In genomic region chr7:73557108-73557396, GRCh38 we compare ENCODE assay signal across 1 cellular context.
TF ChIP-seq lines count a peak whose summit lies in the region.

No MANE protein-coding gene starts in this region.

TF ChIP-seq in K562, 482 proteins besides CTCF, POLR2A, EP300 and RAD21 (continued from another document and continues in another):
- TF ChIP-seq RREB1 (CRISPR knock-in tag; IDR thresholded peaks at IDR 0.05) (no peak), SIN3B (IDR thresholded peaks at IDR 0.05; ENCODE audit: low read depth) (0 out of 2 replicates have a peak, but pooled peaks have one; percentile 43), ZNF232 (CRISPR knock-in tag; IDR thresholded peaks at IDR 0.05) (no peak), RAD51 (IDR thresholded peaks at IDR 0.05; ENCODE audit: borderline replicate concordance, low read depth) (no peak), CCAR2 (IDR thresholded peaks at IDR 0.05; ENCODE audit: low read depth, low read length) (no peak), NUFIP1 (IDR thresholded peaks at IDR 0.05; ENCODE audit: partially characterized antibody) (no peak), IRF1 (CRISPR knock-in tag; IDR thresholded peaks at IDR 0.05; ENCODE audit: borderline replicate concordance) (no peak), CHD2 (IDR thresholded peaks at IDR 0.05; ENCODE audit: low read depth, low read length) (0 out of 2 replicates have a peak, but pooled peaks have one; percentile 44), ZNF239 (CRISPR knock-in tag; IDR thresholded peaks at IDR 0.05) (no peak), RBM25 (IDR thresholded peaks at IDR 0.05; ENCODE audit: low read depth, low read length, severe bottlenecking) (peak; percentile 95), DIDO1 (tag; IDR thresholded peaks at IDR 0.05; ENCODE audit: low read depth) (no peak), HNRNPUL1 (IDR thresholded peaks at IDR 0.05; ENCODE audit: low read length) (no peak), NR1H2 (CRISPR knock-in tag; IDR thresholded peaks at IDR 0.05) (no peak), BCLAF1 (IDR thresholded peaks at IDR 0.05; ENCODE audit: borderline replicate concordance in 1 of 2, control insufficient read depth in 1 of 2, low read depth in 2 of 2, low read length in 1 of 2) (peak in 1 of 2 experiments; percentile 80; a peak in 1 of 4 replicates), GABPA (tag; conservative IDR thresholded peaks at IDR 0.05; ENCODE audit: low read depth) (peak; percentile 90), ETV1 (tag; conservative IDR thresholded peaks at IDR 0.05; ENCODE audit: low read depth) (peak; percentile 58), ETS1 (conservative IDR thresholded peaks at IDR 0.05; ENCODE audit: control insufficient read depth, low read depth, low read length) (peak; percentile 94), CREB1 (IDR thresholded peaks at IDR 0.05) (peak; percentile 93), CREB1 (CRISPR knock-in tag; IDR thresholded peaks at IDR 0.05) (peak; percentile 74), ZNF408 (CRISPR knock-in tag; IDR thresholded peaks at IDR 0.05; ENCODE audit: low read depth) (no peak), TAF7 (tag; IDR thresholded peaks at IDR 0.05) (no peak), HDAC8 (tag; IDR thresholded peaks at IDR 0.05) (no peak), SMAD3 (CRISPR knock-in tag; conservative IDR thresholded peaks at IDR 0.05) (no peak), GATA2 (CRISPR knock-in tag; IDR thresholded peaks at IDR 0.05) (no peak), E2F1 (CRISPR knock-in tag; IDR thresholded peaks at IDR 0.05) (0 out of 2 replicates have a peak, but pooled peaks have one; percentile 7), POLR2AphosphoS5 (IDR thresholded peaks at IDR 0.05; ENCODE audit: control insufficient read depth, insufficient read depth, low read depth, low read length) (peak; percentile 55; the same call in 1 of the 2 replicates), XRCC3 (IDR thresholded peaks at IDR 0.05) (no peak), TCF7L2 (IDR thresholded peaks at IDR 0.05; ENCODE audit: low read depth, low read length) (no peak), OTX1 (CRISPR knock-in tag; IDR thresholded peaks at IDR 0.05) (no peak), CTBP1 (IDR thresholded peaks at IDR 0.05; ENCODE audit: borderline replicate concordance) (peak; percentile 79), ASH1L (IDR thresholded peaks at IDR 0.05; ENCODE audit: borderline replicate concordance, low read depth, partially characterized antibody) (no peak), RB1 (IDR thresholded peaks at IDR 0.05; ENCODE audit: low read depth) (0 out of 2 replicates have a peak, but pooled peaks have one; percentile 72), AFF4 (CRISPR knock-in tag; IDR thresholded peaks at IDR 0.05) (no peak), ZKSCAN8 (CRISPR knock-in tag; IDR thresholded peaks at IDR 0.05) (no peak), ZNF212 (CRISPR knock-in tag; IDR thresholded peaks at IDR 0.05) (no peak), MYC (IDR thresholded peaks at IDR 0.05; ENCODE audit: low read depth, low read length) (peak; percentile 68), MYC (CRISPR knock-in tag; IDR thresholded peaks at IDR 0.05; ENCODE audit: borderline replicate concordance, low read depth) (no peak), FOXA3 (CRISPR knock-in tag; conservative IDR thresholded peaks at IDR 0.05 in 1 of 2, IDR thresholded peaks at IDR 0.05 in 1 of 2) (no peak), LEF1 (IDR thresholded peaks at IDR 0.05) (no peak), CHD4 (IDR thresholded peaks at IDR 0.05; ENCODE audit: insufficient read depth, insufficient replicate concordance, low read depth, low read length, poor library complexity, severe bottlenecking) (no peak), RFX5 (IDR thresholded peaks at IDR 0.05; ENCODE audit: low read depth, low read length) (no peak), ZNF224 (CRISPR knock-in tag; IDR thresholded peaks at IDR 0.05) (no peak), ZNF184 (CRISPR knock-in tag; IDR thresholded peaks at IDR 0.05) (no peak)
- TF ChIP-seq, protein P1, sequence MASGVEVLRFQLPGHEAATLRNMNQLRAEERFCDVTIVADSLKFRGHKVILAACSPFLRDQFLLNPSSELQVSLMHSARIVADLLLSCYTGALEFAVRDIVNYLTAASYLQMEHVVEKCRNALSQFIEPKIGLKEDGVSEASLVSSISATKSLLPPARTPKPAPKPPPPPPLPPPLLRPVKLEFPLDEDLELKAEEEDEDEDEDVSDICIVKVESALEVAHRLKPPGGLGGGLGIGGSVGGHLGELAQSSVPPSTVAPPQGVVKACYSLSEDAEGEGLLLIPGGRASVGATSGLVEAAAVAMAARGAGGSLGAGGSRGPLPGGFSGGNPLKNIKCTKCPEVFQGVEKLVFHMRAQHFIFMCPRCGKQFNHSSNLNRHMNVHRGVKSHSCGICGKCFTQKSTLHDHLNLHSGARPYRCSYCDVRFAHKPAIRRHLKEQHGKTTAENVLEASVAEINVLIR (CRISPR knock-in tag; IDR thresholded peaks at IDR 0.05): peak; percentile 67
- TF ChIP-seq, protein P2, sequence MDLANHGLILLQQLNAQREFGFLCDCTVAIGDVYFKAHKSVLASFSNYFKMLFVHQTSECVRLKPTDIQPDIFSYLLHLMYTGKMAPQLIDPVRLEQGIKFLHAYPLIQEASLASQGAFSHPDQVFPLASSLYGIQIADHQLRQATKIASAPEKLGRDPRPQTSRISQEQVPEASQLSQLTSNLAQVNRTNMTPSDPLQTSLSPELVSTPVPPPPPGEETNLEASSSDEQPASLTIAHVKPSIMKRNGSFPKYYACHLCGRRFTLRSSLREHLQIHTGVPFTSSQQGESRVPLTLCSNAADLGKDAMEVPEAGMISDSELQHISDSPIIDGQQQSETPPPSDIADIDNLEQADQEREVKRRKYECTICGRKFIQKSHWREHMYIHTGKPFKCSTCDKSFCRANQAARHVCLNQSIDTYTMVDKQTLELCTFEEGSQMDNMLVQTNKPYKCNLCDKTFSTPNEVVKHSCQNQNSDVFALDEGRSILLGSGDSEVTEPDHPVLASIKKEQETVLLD (IDR thresholded peaks at IDR 0.05): no peak
